ENCODE assay signal across 10 cellular contexts in the genomic region with DNA sequence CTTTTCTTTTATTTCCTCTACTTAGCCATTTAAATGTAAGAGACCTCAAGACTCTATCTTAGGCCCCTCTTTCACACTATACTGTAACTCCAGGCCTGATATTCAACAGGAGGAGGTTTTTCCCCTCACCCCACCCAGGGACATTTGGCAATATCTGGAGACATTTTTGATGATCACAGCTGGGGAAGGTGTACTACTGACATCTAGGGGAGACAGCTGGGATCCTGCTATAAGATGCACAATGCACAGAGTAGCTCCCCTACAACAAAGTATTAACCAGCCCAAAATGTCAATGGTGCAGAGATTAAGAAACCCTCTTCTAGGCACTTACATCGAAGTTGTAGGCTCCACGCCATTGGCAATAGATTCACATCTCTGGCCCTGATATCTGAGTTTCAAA.
DNase-seq lines count a peak whose midpoint lies in the region; TF ChIP-seq lines count a peak whose summit lies in the region.
"Had no signal": no experiment of that assay in that cellular context is flagged by ENCODE, and none has a peak within 500 bp of the region (broad histone marks: within the 10 kb centered on the region; RNA-seq: fewer than 3 reads in every experiment).

No MANE protein-coding gene starts in this region.

- H2AFZ ChIP-seq in osteoblast (ENCODE audit: low read length): no peak overlapping the region

- TF ChIP-seq CTCF in GM12872 (IDR thresholded peaks at IDR 0.05; ENCODE audit: insufficient read depth, low read depth, low read length) (peak; percentile 44; the same call in 2 of the 3 replicates), LNCaP clone FGC (IDR thresholded peaks at IDR 0.05; ENCODE audit: control insufficient read depth, extremely low read depth, insufficient read depth) (peak; percentile 56), astrocyte of the spinal cord (IDR thresholded peaks at IDR 0.05; ENCODE audit: low read depth, low read length) (peak; percentile 50), osteoblast (IDR thresholded peaks at IDR 0.05; ENCODE audit: extremely low read depth, low read depth, low read length) (peak; percentile 10)

- H3K27me3 ChIP-seq in osteoblast (ENCODE audit: insufficient read depth, low read length): no peaks in the 10 kb centered on the region
- H3K27me3 ChIP-seq: SJSA1 had no signal

- H3K36me3 ChIP-seq in osteoblast (ENCODE audit: insufficient read depth, low read length): no peaks in the 10 kb centered on the region
- H3K36me3 ChIP-seq: SJSA1 had no signal

- H4K20me1 ChIP-seq in osteoblast (ENCODE audit: insufficient read depth, low read length): no peaks in the 10 kb centered on the region

- H3K4me1 ChIP-seq in osteoblast (ENCODE audit: insufficient read depth, low read length): no peaks in the 10 kb centered on the region
- H3K4me1 ChIP-seq: SJSA1 had no signal

- in situ Hi-C loops in astrocyte of the spinal cord (cut with HindIII; ENCODE audit: low sequenced_read_pairs): no loop called here

- no peak overlapping the region for H3K4me3 ChIP-seq in LNCaP clone FGC (ENCODE audit: low read depth, low read length)
- no peak overlapping the region for H3K4me3 ChIP-seq in astrocyte of the spinal cord (ENCODE audit: low read depth, low read length)
- H3K4me3 ChIP-seq in osteoblast (ENCODE audit: insufficient read depth, low read length): no peak overlapping the region
- H3K4me3 ChIP-seq: SJSA1 had no signal

- H3K27ac ChIP-seq in osteoblast (ENCODE audit: low read depth, low read length): no peak overlapping the region
- H3K27ac ChIP-seq: SJSA1 had no signal

- H3K9me3 ChIP-seq in osteoblast (ENCODE audit: low read depth, low read length): no peaks in the 10 kb centered on the region
- H3K9me3 ChIP-seq: SJSA1 had no signal

- no peak for DNase-seq in LNCaP clone FGC (ENCODE audit: low read depth)
- no peak for DNase-seq in astrocyte of the spinal cord (ENCODE audit: low read depth, low spot score)
- no peak for DNase-seq in osteoblast (ENCODE audit: insufficient read length, low spot score, missing footprints)
- no peak for DNase-seq in cerebellar nuclear complex (lab: John Stamatoyannopoulos, UW)
- DNase-seq in NCI-H69 (lab: John Stamatoyannopoulos, UW): no peak
- DNase-seq in COR-L47 (lab: John Stamatoyannopoulos, UW): no peak
- DNase-seq: head of caudate nucleus, NCI-H187 treated with DMSO at 0.1 percent for 48 hours had no signal

- no peak overlapping the region for H3K4me2 ChIP-seq in osteoblast (ENCODE audit: insufficient read depth, low read length)

- no peaks in the 10 kb centered on the region for H3K79me2 ChIP-seq in osteoblast (ENCODE audit: insufficient read depth, low read length)
